In genomic region chr11:14107071-14107470, GRCh38 we compare ENCODE assay signal across 26 cellular contexts.
"Had no signal": no experiment of that assay in that cellular context is flagged by ENCODE, and none has a peak within 500 bp of the region (broad histone marks: within the 10 kb centered on the region; RNA-seq: fewer than 3 reads in every experiment).

No MANE protein-coding gene starts in this region.

- H3K4me3 ChIP-seq: breast epithelium, MG63, Peyer's patch had no signal

- H3K9me3 Mint-ChIP-seq: activated B cell treated with CpG ODN at 0.5 μM for 24 hours; activated CD4-positive, alpha-beta T cell treated with anti-CD3 and anti-CD28 coated beads, Interleukin-2, amount 10 ng/mL, durations not matched to agents 24 days and 14 days; activated naive CD4-positive, alpha-beta T cell treated with anti-CD3 and anti-CD28 coated beads, Interleukin-2, amount 50 U/mL, for 24 hours; activated T-cell treated with anti-CD3 and anti-CD28 coated beads, Interleukin-2, amount 50 U/mL, for 24 hours; activated T-helper 1 cell treated with anti-CD3 and anti-CD28 coated beads, Interleukin-12 subunit alpha, Interleukin-12 subunit beta, Interleukin-2, Interleukin-4 antibody, amounts not matched to agents 30 ng/mL and 10 ng/mL and 1 ng/mL, durations not matched to agents 14 hours and 24 hours and 36 hours had no signal

- H3K27me3 ChIP-seq: breast epithelium, MG63, Peyer's patch had no signal

- H3K36me3 ChIP-seq: breast epithelium, MG63, Peyer's patch had no signal

- H3K4me3 Mint-ChIP-seq: activated B cell treated with CpG ODN at 0.5 μM for 24 hours; activated CD4-positive, alpha-beta T cell treated with anti-CD3 and anti-CD28 coated beads, Interleukin-2, amount 10 ng/mL, durations not matched to agents 24 days and 14 days; activated CD8-positive, alpha-beta memory T cell treated with anti-CD3 and anti-CD28 coated beads, Interleukin-2, amount 10 ng/mL, durations not matched to agents 7 days and 5 days; activated naive CD4-positive, alpha-beta T cell treated with anti-CD3 and anti-CD28 coated beads, Interleukin-2, amount 50 U/mL, for 24 hours; activated T-cell treated with anti-CD3 and anti-CD28 coated beads, Interleukin-2, amount 50 U/mL, for 24 hours; activated T-helper 1 cell treated with anti-CD3 and anti-CD28 coated beads, Interleukin-12 subunit alpha, Interleukin-12 subunit beta, Interleukin-2, Interleukin-4 antibody, amounts not matched to agents 30 ng/mL and 10 ng/mL and 1 ng/mL, durations not matched to agents 14 hours and 24 hours and 36 hours; T-helper 17 cell had no signal

- H3K27ac Mint-ChIP-seq: activated B cell treated with CpG ODN at 0.5 μM for 24 hours; activated CD4-positive, alpha-beta T cell treated with anti-CD3 and anti-CD28 coated beads, Interleukin-2, amount 10 ng/mL, durations not matched to agents 24 days and 14 days; activated CD8-positive, alpha-beta memory T cell treated with anti-CD3 and anti-CD28 coated beads, Interleukin-2, amount 10 ng/mL, durations not matched to agents 7 days and 5 days; activated naive CD4-positive, alpha-beta T cell treated with anti-CD3 and anti-CD28 coated beads, Interleukin-2, amount 50 U/mL, for 24 hours; activated T-cell treated with anti-CD3 and anti-CD28 coated beads, Interleukin-2, amount 50 U/mL, for 24 hours; activated T-helper 1 cell treated with anti-CD3 and anti-CD28 coated beads, Interleukin-12 subunit alpha, Interleukin-12 subunit beta, Interleukin-2, Interleukin-4 antibody, amounts not matched to agents 30 ng/mL and 10 ng/mL and 1 ng/mL, durations not matched to agents 14 hours and 24 hours and 36 hours; T-helper 17 cell had no signal

- H3K9me3 ChIP-seq: breast epithelium, MG63, Peyer's patch had no signal

- DNase-seq: activated B cell treated with CpG ODN at 0.5 μM for 24 hours; activated CD4-positive, alpha-beta T cell treated with anti-CD3 and anti-CD28 coated beads for 1 hour; activated CD4-positive, alpha-beta T cell treated with anti-CD3 and anti-CD28 coated beads, Interleukin-2, amount 10 ng/mL, durations not matched to agents 24 days and 14 days; activated CD4-positive, alpha-beta T cell treated with anti-CD3 and anti-CD28 coated beads, Interleukin-2, amount 50 U/mL, for 48 hours; activated CD8-positive, alpha-beta memory T cell treated with anti-CD3 and anti-CD28 coated beads, Interleukin-2, amount 10 ng/mL, durations not matched to agents 7 days and 5 days; activated effector memory CD4-positive, alpha-beta T cell treated with Interleukin-2 at 50 U/mL for 16 hours; activated naive CD4-positive, alpha-beta T cell; activated T-cell treated with anti-CD3 and anti-CD28 coated beads, Interleukin-2, amount 50 U/mL, for 24 hours; aorta; MG63; MV-4-11; NCI-H1092 treated with DMSO at 0.1 percent for 48 hours; NCI-H146; NCI-H2081; NCI-H2171; NCI-H2227 treated with DMSO at 0.1 percent for 48 hours; NCI-H510A; NCI-H526 treated with DMSO at 0.1 percent for 48 hours; Peyer's patch; Right ventricle myocardium superior; T-helper 17 cell; T-helper 9 cell had no signal

- H3K4me1 Mint-ChIP-seq: activated CD4-positive, alpha-beta T cell treated with anti-CD3 and anti-CD28 coated beads, Interleukin-2, amount 10 ng/mL, durations not matched to agents 24 days and 14 days; activated CD8-positive, alpha-beta memory T cell treated with anti-CD3 and anti-CD28 coated beads, Interleukin-2, amount 10 ng/mL, durations not matched to agents 7 days and 5 days had no signal

- H3K36me3 Mint-ChIP-seq: activated CD8-positive, alpha-beta memory T cell treated with anti-CD3 and anti-CD28 coated beads, Interleukin-2, amount 10 ng/mL, durations not matched to agents 7 days and 5 days had no signal

- H3K27ac ChIP-seq: breast epithelium, Peyer's patch, RWPE1 had no signal

- H3K4me1 ChIP-seq: breast epithelium, Peyer's patch had no signal

- H3K27me3 Mint-ChIP-seq: activated CD4-positive, alpha-beta T cell treated with anti-CD3 and anti-CD28 coated beads, Interleukin-2, amount 10 ng/mL, durations not matched to agents 24 days and 14 days; activated naive CD4-positive, alpha-beta T cell treated with anti-CD3 and anti-CD28 coated beads, Interleukin-2, amount 50 U/mL, for 24 hours; activated T-cell treated with anti-CD3 and anti-CD28 coated beads, Interleukin-2, amount 50 U/mL, for 24 hours; T-helper 17 cell had no signal
